In the genomic region with DNA sequence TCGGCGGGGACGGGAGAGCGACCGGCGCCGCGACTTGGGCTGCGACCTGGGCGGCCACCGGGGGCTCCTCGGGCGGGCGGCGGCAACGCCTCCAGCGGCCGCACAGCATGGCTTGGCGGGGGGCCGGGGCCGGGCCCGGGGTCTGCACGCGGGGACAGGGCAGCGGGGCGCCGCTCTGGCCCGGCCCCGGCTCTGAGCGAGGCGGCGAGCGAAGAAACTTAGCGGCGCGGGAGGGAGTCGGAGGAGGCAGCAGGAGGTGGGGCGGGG, we compare ENCODE assay signal across 8 cellular contexts. TPM values are rescaled to one million over a fixed set of nuclear protein-coding genes. Genes with fewer than 3 reads are reported as not detected.
DNase-seq lines count a peak whose midpoint lies in the region; ATAC-seq and TF ChIP-seq lines count a peak whose summit lies in the region.

Gene PLCD3, minus strand, starts transcription at position 214 of the 267 bp plus-strand sequence. Its CDS starts 105 bp downstream, at position 109.

- DNase-seq in GM12865 (ENCODE audit: low read depth) (no peak), Peyer's patch (no peak), epithelial cell of prostate (ENCODE audit: low read depth, low spot score) (no peak), nephron progenitor cell (peak; percentile 86), midbrain (lab: John Stamatoyannopoulos, UW) (no peak)

- no peaks in the 10 kb centered on the region for H3K27me3 ChIP-seq in Peyer's patch

- no peak for TF ChIP-seq CTCF in GM12865 (IDR thresholded peaks at IDR 0.05; ENCODE audit: insufficient read depth, low read depth, low read length, missing control alignments)
- TF ChIP-seq CTCF in Peyer's patch (IDR thresholded peaks at IDR 0.05), result no peak
- TF ChIP-seq CTCF in nephron progenitor cell (IDR thresholded peaks at IDR 0.05), result no peak

- peaks cover 8% of the 10 kb centered on the region for H3K9me3 Mint-ChIP-seq in nephron progenitor cell

- peaks cover 7 to 58% (median 12%) of the 10 kb centered on the region in 4 donors for H3K4me1 ChIP-seq in Peyer's patch

- no peak within 1 kb of the TSS for H3K27ac Mint-ChIP-seq in nephron progenitor cell

- peaks cover 48% of the 10 kb centered on the region for H3K4me1 Mint-ChIP-seq in nephron progenitor cell

- peak within 1 kb of the TSS; percentile 86 for H3K4me3 ChIP-seq in GM12865 (ENCODE audit: low read depth, low read length)
- peak within 1 kb of the TSS; percentile 59 to 91 (median 76) for H3K4me3 ChIP-seq in Peyer's patch

- TF ChIP-seq POLR2A in Peyer's patch (IDR thresholded peaks at IDR 0.05), result no peak

- H3K36me3 ChIP-seq in Peyer's patch, result no peaks in the 10 kb centered on the region

- H3K27me3 Mint-ChIP-seq in nephron progenitor cell (ENCODE audit: low read depth, poor library complexity), result peaks cover 5% of the 10 kb centered on the region

- H3K27ac ChIP-seq in Peyer's patch (peak within 1 kb of the TSS; percentile 93 to 98 (median 96)), epithelial cell of prostate (peak within 1 kb of the TSS; percentile 94)

- H3K4me3 Mint-ChIP-seq in nephron progenitor cell, result peak within 1 kb of the TSS; percentile 81

- no peaks in the 10 kb centered on the region for H3K36me3 Mint-ChIP-seq in nephron progenitor cell (ENCODE audit: low read depth)

- no peak for ATAC-seq in GM21825 (IDR thresholded peaks at IDR 0.05; ENCODE audit: unreplicated experiment)
- ATAC-seq in GM21529 (IDR thresholded peaks at IDR 0.05; ENCODE audit: unreplicated experiment), result no peak
- no peak for ATAC-seq in HG03135 (IDR thresholded peaks at IDR 0.05; ENCODE audit: unreplicated experiment)

- no peaks in the 10 kb centered on the region for H3K9me3 ChIP-seq in Peyer's patch

RNA-seq across cellular contexts. Expression of gene PLCD3, which starts in this region (rescaled TPM):
- total RNA-seq in Peyer's patch, result 10 to 100 TPM; 11.6 to 44.4 (median 18.4) TPM
